20 cellular contexts compared by ENCODE assay signal in genomic region chr17:48067245-48067644, GRCh38. TPM values are rescaled to one million over a fixed set of nuclear protein-coding genes. Genes with fewer than 3 reads are reported as not detected.
DNase-seq lines count a peak whose midpoint lies in the region; ATAC-seq and TF ChIP-seq lines count a peak whose summit lies in the region.
"Had no signal": no experiment of that assay in that cellular context is flagged by ENCODE, and none has a peak within 500 bp of the region (broad histone marks: within the 10 kb centered on the region; RNA-seq: fewer than 3 reads in every experiment).

No MANE protein-coding gene starts in this region.

- no peaks in the 10 kb centered on the region for H3K27me3 ChIP-seq in PC-9 (ENCODE audit: insufficient read depth, low read depth)
- no peaks in the 10 kb centered on the region for H3K27me3 ChIP-seq in psoas muscle (ENCODE audit: insufficient read depth in 3 of 3, low read length in 2 of 3)
- H3K27me3 ChIP-seq in uterus, result no peaks in the 10 kb centered on the region
- H3K27me3 ChIP-seq: BE2C, SJSA1 had no signal

- no peak overlapping the region for H3K4me2 ChIP-seq in PC-9

- intact Hi-C loops in PC-9 (cut with micrococcal nuclease; ENCODE audit: unreplicated experiment), result no loop called here
- intact Hi-C loops in psoas muscle (cut with DNase I), result no loop called here
- intact Hi-C loops in uterus (cut with DNase I; ENCODE audit: low total_unique reads), result no loop called here

- H2AFZ ChIP-seq in PC-9, result no peak overlapping the region

- H3F3A ChIP-seq in PC-9 (ENCODE audit: insufficient read depth, low read depth), result peaks cover 36% of the 10 kb centered on the region

- TF ChIP-seq CTCF in PC-9 (conservative IDR thresholded peaks at IDR 0.05) (no peak), psoas muscle (IDR thresholded peaks at IDR 0.05) (no peak), uterus (IDR thresholded peaks at IDR 0.05) (no peak)

- TF ChIP-seq POLR2A in uterus (IDR thresholded peaks at IDR 0.05), result no peak

- H3K27ac ChIP-seq in PC-9 (peak overlapping the region; percentile 16; the same call in 1 of the 2 replicates), epithelial cell of prostate (peak overlapping the region; percentile 35), psoas muscle (peak overlapping the region; percentile 92), uterus (peak overlapping the region; percentile 40 to 67)
- H3K27ac ChIP-seq: SJSA1 had no signal

- no peaks in the 10 kb centered on the region for H3K9me2 ChIP-seq in PC-9 (ENCODE audit: insufficient read depth)

- peaks cover 17% of the 10 kb centered on the region; the same call in 1 of the 2 replicates for H3K36me3 ChIP-seq in PC-9 (ENCODE audit: low read depth)
- peaks cover 5 to 35% of the 10 kb centered on the region in 2 donors for H3K36me3 ChIP-seq in psoas muscle (ENCODE audit: insufficient read depth in 1 of 2, low read depth in 1 of 2)
- H3K36me3 ChIP-seq in uterus, result no peaks in the 10 kb centered on the region

- no peak overlapping the region for H3K4me3 ChIP-seq in PC-9
- H3K4me3 ChIP-seq in psoas muscle, result no peak overlapping the region
- no peak overlapping the region for H3K4me3 ChIP-seq in uterus
- H3K4me3 ChIP-seq: SJSA1 had no signal

- BruUV-seq in PC-9 (replicated peaks; lab: Mats Ljungman, UMichigan), result no TSS peak

- DNase-seq in PC-9 (no peak), epithelial cell of prostate (ENCODE audit: low read depth, low spot score) (no peak), psoas muscle (no peak), uterus (no peak), SW480 (ENCODE audit: low spot score) (no peak)
- DNase-seq in activated CD8-positive, alpha-beta memory T cell treated with anti-CD3 and anti-CD28 coated beads for 24 hours, result no peak
- DNase-seq: BE2C, COR-L47, H9, IMR-90, MV-4-11, NCI-H1694, NCI-H2081, NCI-H446, NCI-H526 had no signal

- H4K20me1 ChIP-seq in PC-9 (ENCODE audit: insufficient read depth), result no peaks in the 10 kb centered on the region; the same call in 1 of the 2 replicates

- CTCF ChIA-PET in PC-9 (lab: Charles Lee), result interaction anchor here (0.9 kb wide), 1 partner anchor 41 kb away, joined by 3 read pairs; no protein-coding TSS in a partner anchor

- H3K9me3 ChIP-seq in PC-9 (ENCODE audit: insufficient read depth, low read depth) (no peaks in the 10 kb centered on the region), psoas muscle (no peaks in the 10 kb centered on the region), uterus (no peaks in the 10 kb centered on the region)
- H3K9me3 ChIP-seq: BE2C, SJSA1 had no signal

- 96 to 100% (median 98%) methylated on average over 3 of the region's 3 CpGs for WGBS in psoas muscle, 3 donors

- H3K4me1 ChIP-seq in PC-9 (replicated peaks; ENCODE audit: insufficient read depth) (no peaks in the 10 kb centered on the region; the same call in 1 of the 2 replicates), psoas muscle (peaks cover 51% of the 10 kb centered on the region), uterus (no peaks in the 10 kb centered on the region)
- H3K4me1 ChIP-seq: BE2C, SJSA1 had no signal

- POLR2A ChIA-PET in PC-9 (lab: Charles Lee; ENCODE audit: unreplicated experiment), result interaction anchor here (0.6 kb wide), 1 partner anchor 18 kb away, joined by 5 read pairs; no protein-coding TSS in a partner anchor

- ATAC-seq in psoas muscle (no peak), HG03439 (IDR thresholded peaks at IDR 0.05; ENCODE audit: unreplicated experiment) (no peak)
- ATAC-seq: Right ventricle myocardium inferior had no signal

- H3K79me2 ChIP-seq in PC-9 (ENCODE audit: low read depth), result no peaks in the 10 kb centered on the region

RNA-seq across cellular contexts. Expression of gene NFE2L1, which starts 19.1 kb away (rescaled TPM):
- total RNA-seq in PC-9 (2021), result 85.5 and 91.7 TPM in 2 replicates
- 1,000 to 10,000 TPM in 3 of 4 donors, 100 to 1,000 TPM in 1; 990 to 1,423 (median 1,174) TPM for total RNA-seq in psoas muscle
- 1,000 to 10,000 TPM in 1 of 3 donors, 100 to 1,000 TPM in 2; 308 to 1,601 (median 620) TPM for polyA plus RNA-seq in psoas muscle
- total RNA-seq in uterus, result 100 to 1,000 TPM in 2 of 4 donors, 10 to 100 TPM in 2; 85.6 to 323 (median 176) TPM

RNA-seq across cellular contexts. Expression of gene COPZ2, which starts 29.6 kb away (rescaled TPM):
- 2.6 and 2.7 TPM in 2 replicates for total RNA-seq in PC-9 (2021)
- total RNA-seq in psoas muscle, result 100 to 1,000 TPM in 1 of 4 donors, 10 to 100 TPM in 3; 56.4 to 130 (median 66.4) TPM
- 10 to 100 TPM; 16.8 to 46.0 (median 35.5) TPM for polyA plus RNA-seq in psoas muscle
- total RNA-seq in uterus, result 10 to 100 TPM; 12.9 to 82.7 (median 35.3) TPM
- total RNA-seq: A673, G401 had no signal

RNA-seq across cellular contexts. Expression of gene CBX1, which starts 34.0 kb away (rescaled TPM):
- 73.6 and 93.9 TPM in 2 replicates for total RNA-seq in PC-9 (2021)
- 10 to 100 TPM; 28.9 to 39.6 (median 35.5) TPM for total RNA-seq in psoas muscle
- 10 to 100 TPM; 26.6 to 69.6 (median 34.8) TPM for polyA plus RNA-seq in psoas muscle
- total RNA-seq in uterus, result 100 to 1,000 TPM in 2 of 4 donors, 10 to 100 TPM in 2; 47.1 to 132 (median 81.3) TPM

RNA-seq across cellular contexts. Expression of gene SNX11, which starts 40.3 kb away (rescaled TPM):
- total RNA-seq in PC-9 (2021) (16.0 and 17.0 TPM in 2 replicates), psoas muscle (10 to 100 TPM; 10.0 to 17.2 (median 12.3) TPM), uterus (10 to 100 TPM in 3 of 4 donors, under 1 TPM in 1; 0.77 to 20.6 (median 14.8) TPM)
- 10 to 100 TPM; 11.5 to 27.0 (median 25.7) TPM for polyA plus RNA-seq in psoas muscle

Comparison
In these comparisons a context has a peak if more than half of its experiments do, and no peak if none do; other contexts are left out.
1. H3K27ac ChIP-seq: peak in every context shown above with its lines; median percentile 92 in psoas muscle; 54 in uterus; 35 in epithelial cell of prostate; 16 in PC-9.